19 cellular contexts compared by ENCODE assay signal in the genomic region with DNA sequence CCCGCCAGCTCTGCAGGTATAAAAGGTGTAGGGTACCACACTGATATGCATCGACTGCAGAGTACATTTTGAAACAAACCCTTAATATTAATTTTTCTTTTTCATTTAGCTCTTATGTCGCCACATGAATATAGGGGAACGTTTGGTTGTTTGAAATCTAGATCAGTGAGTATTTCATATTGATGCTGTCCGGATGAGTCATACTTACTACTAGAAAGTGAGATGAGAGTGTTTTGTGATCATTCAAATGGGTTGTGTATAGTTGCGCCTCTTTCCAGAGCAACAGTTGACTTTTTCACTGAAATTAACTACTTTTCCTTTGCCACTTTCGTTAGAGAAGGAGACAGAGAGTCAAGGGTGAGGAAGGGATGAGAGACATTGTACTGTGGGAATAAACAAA.
"Had no signal": no experiment of that assay in that cellular context is flagged by ENCODE, and none has a peak within 500 bp of the region (broad histone marks: within the 10 kb centered on the region; RNA-seq: fewer than 3 reads in every experiment).

No MANE protein-coding gene starts in this region.

- ATAC-seq: effector memory CD8-positive, alpha-beta T cell; left colon; naive thymus-derived CD4-positive, alpha-beta T cell; stimulated activated memory B cell treated with anti-CD40 and anti-IgM and Interleukin-4, amounts not matched to agents 10 μg/mL and 1 μg/mL and 100 μg/mL, for 72 hours had no signal

- H3K27ac Mint-ChIP-seq: dendritic cell treated with granulocyte-macrophage colony-stimulating factor and Interleukin-4, amounts not matched to agents 40 ng/mL and 50 ng/mL, for 4 days; effector memory CD8-positive, alpha-beta T cell; naive thymus-derived CD4-positive, alpha-beta T cell; nephron progenitor cell; stimulated activated memory B cell treated with anti-CD40 and anti-IgM and Interleukin-4, amounts not matched to agents 10 μg/mL and 1 μg/mL and 100 μg/mL, for 72 hours had no signal

- H3K4me3 ChIP-seq: heart left ventricle, psoas muscle, right lobe of liver, stomach, thoracic aorta, transverse colon had no signal

- DNase-seq: effector memory CD8-positive, alpha-beta T cell; erythroblast; foreskin melanocyte; heart left ventricle; hippocampal formation; left colon; mesendoderm; naive thymus-derived CD4-positive, alpha-beta T cell; nephron progenitor cell; psoas muscle; retina; right lobe of liver; stimulated activated CD4-positive, alpha-beta T cell treated with anti-CD3 and anti-CD28 coated beads, Interleukin-4, amount 100 ng/mL, for 1 hour; stimulated activated CD8-positive, alpha-beta memory T cell treated with anti-CD3 and anti-CD28 coated beads, Interleukin-4, amount 100 ng/mL, for 48 hours; stomach; transverse colon had no signal

- H3K27ac ChIP-seq: stomach, thoracic aorta, transverse colon had no signal

- H3K36me3 ChIP-seq: right lobe of liver, stomach, thoracic aorta, transverse colon had no signal

- H3K9me3 Mint-ChIP-seq: dendritic cell treated with granulocyte-macrophage colony-stimulating factor and Interleukin-4, amounts not matched to agents 40 ng/mL and 50 ng/mL, for 4 days; effector memory CD8-positive, alpha-beta T cell; stimulated activated memory B cell treated with anti-CD40 and anti-IgM and Interleukin-4, amounts not matched to agents 10 μg/mL and 1 μg/mL and 100 μg/mL, for 72 hours had no signal

- H3K27me3 ChIP-seq: heart left ventricle, right lobe of liver, stomach, transverse colon had no signal

- H3K36me3 Mint-ChIP-seq: stimulated activated memory B cell treated with anti-CD40 and anti-IgM and Interleukin-4, amounts not matched to agents 10 μg/mL and 1 μg/mL and 100 μg/mL, for 72 hours had no signal

- H3K4me3 Mint-ChIP-seq: dendritic cell treated with granulocyte-macrophage colony-stimulating factor and Interleukin-4, amounts not matched to agents 40 ng/mL and 50 ng/mL, for 4 days; effector memory CD8-positive, alpha-beta T cell; naive thymus-derived CD4-positive, alpha-beta T cell; nephron progenitor cell; stimulated activated memory B cell treated with anti-CD40 and anti-IgM and Interleukin-4, amounts not matched to agents 10 μg/mL and 1 μg/mL and 100 μg/mL, for 72 hours had no signal

- H3K4me1 Mint-ChIP-seq: stimulated activated memory B cell treated with anti-CD40 and anti-IgM and Interleukin-4, amounts not matched to agents 10 μg/mL and 1 μg/mL and 100 μg/mL, for 72 hours had no signal

- H3K9me3 ChIP-seq: heart left ventricle, psoas muscle, right lobe of liver, stomach, thoracic aorta, transverse colon had no signal
